Comparison of ENCODE assay signal across 8 cellular contexts in genomic region chr10:78215645-78216044, GRCh38.
A peak's percentile ranks its signal among the peaks of the same experiment; 100 is the strongest.
DNase-seq lines count a peak whose midpoint lies in the region; ATAC-seq and TF ChIP-seq lines count a peak whose summit lies in the region.

No MANE protein-coding gene starts in this region.

- H3K27me3 Mint-ChIP-seq in T-cell = peaks cover 30 to 41% of the 10 kb centered on the region in 2 donors

- no peaks in the 10 kb centered on the region for H3K79me2 ChIP-seq in parathyroid adenoma
- no peaks in the 10 kb centered on the region for H3K79me2 ChIP-seq in MM.1S (ENCODE audit: low read length)

- H3K4me2 ChIP-seq in parathyroid adenoma (ENCODE audit: low read length) (peak overlapping the region; percentile 60), MM.1S (ENCODE audit: low read depth, low read length) (no peak overlapping the region)

- CTCF ChIA-PET in T-cell (lab: Charles Lee) = no interaction called here

- peak overlapping the region; percentile 49 for H2AFZ ChIP-seq in parathyroid adenoma
- no peak overlapping the region for H2AFZ ChIP-seq in MM.1S (ENCODE audit: low read length)

- DNase-seq in EH (ENCODE audit: low read depth) (peak; percentile 94), NCI-H2227 treated with DMSO at 0.1 percent for 48 hours (lab: John Stamatoyannopoulos, UW) (peak; percentile 3), fibroblast of the aortic adventitia (ENCODE audit: low read depth) (peak; percentile 72), MM.1S (no peak), T-cell (no peak), NCI-H1436 treated with DMSO at 0.1 percent for 48 hours (lab: John Stamatoyannopoulos, UW) (no peak)

- POLR2A ChIA-PET in T-cell (lab: Charles Lee) = no interaction called here

- TF ChIP-seq CTCF in fibroblast of the aortic adventitia (IDR thresholded peaks at IDR 0.05; ENCODE audit: insufficient read depth, low read length) (no peak), parathyroid adenoma (IDR thresholded peaks at IDR 0.05) (no peak), MM.1S (IDR thresholded peaks at IDR 0.05; ENCODE audit: low read length) (no peak)

- no peaks in the 10 kb centered on the region for H3K4me1 Mint-ChIP-seq in T-cell

- no peaks in the 10 kb centered on the region for H4K20me1 ChIP-seq in MM.1S (ENCODE audit: insufficient read depth, low read length)

- H3K9me3 ChIP-seq in parathyroid adenoma (ENCODE audit: control insufficient read depth, low read length) (no peaks in the 10 kb centered on the region), MM.1S (replicated peaks; ENCODE audit: insufficient read depth, low read length) (no peaks in the 10 kb centered on the region)

- H3K27me3 ChIP-seq in parathyroid adenoma (ENCODE audit: control insufficient read depth, insufficient read depth, low read length) (no peaks in the 10 kb centered on the region), MM.1S (replicated peaks; ENCODE audit: insufficient read depth, low read length) (no peaks in the 10 kb centered on the region)

- no peaks in the 10 kb centered on the region for H3K9me3 Mint-ChIP-seq in T-cell

- no peak for ATAC-seq in GM19035 (IDR thresholded peaks at IDR 0.05; ENCODE audit: unreplicated experiment)
- ATAC-seq in T-cell (replicated peaks in 1 of 4) = no peak

- no peaks in the 10 kb centered on the region for H3F3A ChIP-seq in MM.1S (ENCODE audit: insufficient read depth, low read length)

- H3K27ac ChIP-seq in parathyroid adenoma = peak overlapping the region; percentile 49
- no peak overlapping the region for H3K27ac ChIP-seq in MM.1S (ENCODE audit: low read length)

- no peak overlapping the region for H3K27ac Mint-ChIP-seq in T-cell

- H3K36me3 ChIP-seq in parathyroid adenoma (ENCODE audit: control insufficient read depth, insufficient read depth, low read length) (no peaks in the 10 kb centered on the region), MM.1S (replicated peaks; ENCODE audit: insufficient read depth, low read length) (no peaks in the 10 kb centered on the region)

- H3K9me2 ChIP-seq in MM.1S (replicated peaks; ENCODE audit: insufficient read depth, low read length) = no peaks in the 10 kb centered on the region

- H3K4me3 Mint-ChIP-seq in T-cell = no peak overlapping the region

- H3K36me3 Mint-ChIP-seq in T-cell = no peaks in the 10 kb centered on the region

- peaks cover 12% of the 10 kb centered on the region for H3K4me1 ChIP-seq in parathyroid adenoma
- no peaks in the 10 kb centered on the region for H3K4me1 ChIP-seq in MM.1S (ENCODE audit: low read length)

- no peak overlapping the region for H3K9ac ChIP-seq in parathyroid adenoma
- H3K9ac ChIP-seq in MM.1S (ENCODE audit: low read length) = no peak overlapping the region

- no peak overlapping the region for H3K4me3 ChIP-seq in fibroblast of the aortic adventitia (ENCODE audit: low read depth, low read length)
- no peak overlapping the region for H3K4me3 ChIP-seq in parathyroid adenoma (ENCODE audit: low read depth, low read length)
- no peak overlapping the region for H3K4me3 ChIP-seq in MM.1S (ENCODE audit: low read length)

Comparison
In these comparisons a context has a peak if more than half of its experiments do, and no peak if none do; other contexts are left out.
1. DNase-seq: peak in EH (single experiment), NCI-H2227 treated with DMSO at 0.1 percent for 48 hours (single experiment) and fibroblast of the aortic adventitia (single experiment); none in MM.1S (single experiment), T-cell (0 of 34) and NCI-H1436 treated with DMSO at 0.1 percent for 48 hours (single experiment).